ENCODE assay signal across 9 cellular contexts in the genomic region with DNA sequence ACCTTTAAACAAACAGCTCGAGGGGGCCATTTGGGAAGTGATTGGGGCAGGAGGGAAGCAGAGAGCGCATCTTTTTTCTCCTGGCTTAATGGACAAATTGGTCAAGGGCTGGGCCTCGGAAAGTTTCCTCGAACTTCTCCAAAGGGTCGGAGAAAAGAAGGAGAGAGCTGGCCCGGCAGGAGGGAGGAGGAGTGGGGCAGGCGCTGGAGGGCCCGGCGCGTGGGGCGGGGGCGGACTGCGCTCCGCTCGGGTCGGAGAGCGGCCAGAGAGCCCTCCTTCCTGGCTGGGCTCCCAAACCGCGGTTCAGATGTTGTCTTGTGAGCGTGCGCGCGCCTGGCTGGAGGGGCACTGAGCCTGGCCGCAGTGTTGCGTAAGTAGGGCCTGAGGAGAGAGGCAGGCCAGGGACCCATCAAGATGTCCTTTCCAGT. TPM values are rescaled to one million over a fixed set of nuclear protein-coding genes. Genes with fewer than 3 reads are reported as not detected.
DNase-seq lines count a peak whose midpoint lies in the region; ATAC-seq and TF ChIP-seq lines count a peak whose summit lies in the region.
"Had no signal": no experiment of that assay in that cellular context is flagged by ENCODE, and none has a peak within 500 bp of the region (broad histone marks: within the 10 kb centered on the region; RNA-seq: fewer than 3 reads in every experiment).

No MANE protein-coding gene starts in this region.

- no peaks in the 10 kb centered on the region for H3K36me3 Mint-ChIP-seq in CD4-positive, alpha-beta T cell (ENCODE audit: low read depth)

- peaks cover 54% of the 10 kb centered on the region for H3K27me3 Mint-ChIP-seq in CD4-positive, alpha-beta T cell

- H3K9me3 Mint-ChIP-seq in CD4-positive, alpha-beta T cell = no peaks in the 10 kb centered on the region

- H3K27ac ChIP-seq in CD4-positive, alpha-beta T cell (ENCODE audit: low read depth, low read length) = no peak overlapping the region

- DNase-seq in ELF-1 (ENCODE audit: low read depth, low spot score) = peak; percentile 67
- DNase-seq in amniotic epithelial cell (ENCODE audit: low read depth) = peak; percentile 92
- peak; percentile 92 for DNase-seq in left ventricle myocardium superior
- peak in 8 of 10 donors; percentile 21 to 91 (median 45) for DNase-seq in posterior cingulate gyrus
- no peak for DNase-seq in cerebellum (ENCODE audit: low spot score)
- no peak for DNase-seq in SW480 (ENCODE audit: low spot score)
- no peak for DNase-seq in CD4-positive, alpha-beta T cell

- H3K9me3 ChIP-seq in CD4-positive, alpha-beta T cell (ENCODE audit: control insufficient read depth, low read length) = no peaks in the 10 kb centered on the region

- peaks cover 33% of the 10 kb centered on the region for H3K27me3 ChIP-seq in CD4-positive, alpha-beta T cell (ENCODE audit: control insufficient read depth, insufficient read depth, low read length)

- CTCF ChIA-PET in CD4-positive, alpha-beta T cell (lab: Charles Lee) = no interaction called here

- ATAC-seq in left ventricle myocardium superior (peak; percentile 69), GM19351 (IDR thresholded peaks at IDR 0.05; ENCODE audit: unreplicated experiment) (no peak)
- no peak for ATAC-seq in CD4-positive, alpha-beta T cell (ENCODE audit: poor library complexity)

- H3K4me1 Mint-ChIP-seq in CD4-positive, alpha-beta T cell (ENCODE audit: low read depth) = no peaks in the 10 kb centered on the region

- POLR2A ChIA-PET in CD4-positive, alpha-beta T cell (lab: Charles Lee) = no interaction called here

- no peak overlapping the region for H3K27ac Mint-ChIP-seq in CD4-positive, alpha-beta T cell

- intact Hi-C loops in left ventricle myocardium superior (cut with micrococcal nuclease) (no loop called here), posterior cingulate gyrus (cut with DNase I) (no loop called here)
- intact Hi-C loops in CD4-positive, alpha-beta T cell (cut with DNase I, micrococcal nuclease) = no loop called here

- no peak overlapping the region for H3K4me3 Mint-ChIP-seq in CD4-positive, alpha-beta T cell

- no peak for TF ChIP-seq CTCF in CD4-positive, alpha-beta T cell (IDR thresholded peaks at IDR 0.05)

RNA-seq across cellular contexts. Expression of gene MMP2, which starts 1.2 kb away (rescaled TPM):
- total RNA-seq in left ventricle myocardium superior (88.7 TPM), cerebellum (25.4 TPM)
- total RNA-seq in CD4-positive, alpha-beta T cell = not detected
- total RNA-seq: T-helper 2 cell treated with Interferon-gamma antibody and Interleukin-4, amounts not matched to agents 100 ng/mL and 5 ng/mL, for 36 hours had no signal

RNA-seq across cellular contexts. Expression of gene LPCAT2, which starts 28.6 kb away (rescaled TPM):
- total RNA-seq in left ventricle myocardium superior (8.3 TPM), cerebellum (13.8 TPM)
- total RNA-seq in CD4-positive, alpha-beta T cell = under 1 TPM; 0.22 to 0.36 TPM

Comparison
In these comparisons a context has a peak if more than half of its experiments do, and no peak if none do; other contexts are left out.
1. DNase-seq: peak in ELF-1 (single experiment), amniotic epithelial cell (single experiment), left ventricle myocardium superior (single experiment) and posterior cingulate gyrus (8 of 10); none in cerebellum (single experiment), SW480 (single experiment) and CD4-positive, alpha-beta T cell (0 of 10).
2. RNA of gene MMP2, which starts 1.2 kb away (total RNA-seq): 88.7 TPM in left ventricle myocardium superior (single experiment) and 25.4 TPM in cerebellum (single experiment); not detected in CD4-positive, alpha-beta T cell; every median in the first group is over 10 times any median in the second.